ENCODE assay signal across 8 cellular contexts in the genomic region with DNA sequence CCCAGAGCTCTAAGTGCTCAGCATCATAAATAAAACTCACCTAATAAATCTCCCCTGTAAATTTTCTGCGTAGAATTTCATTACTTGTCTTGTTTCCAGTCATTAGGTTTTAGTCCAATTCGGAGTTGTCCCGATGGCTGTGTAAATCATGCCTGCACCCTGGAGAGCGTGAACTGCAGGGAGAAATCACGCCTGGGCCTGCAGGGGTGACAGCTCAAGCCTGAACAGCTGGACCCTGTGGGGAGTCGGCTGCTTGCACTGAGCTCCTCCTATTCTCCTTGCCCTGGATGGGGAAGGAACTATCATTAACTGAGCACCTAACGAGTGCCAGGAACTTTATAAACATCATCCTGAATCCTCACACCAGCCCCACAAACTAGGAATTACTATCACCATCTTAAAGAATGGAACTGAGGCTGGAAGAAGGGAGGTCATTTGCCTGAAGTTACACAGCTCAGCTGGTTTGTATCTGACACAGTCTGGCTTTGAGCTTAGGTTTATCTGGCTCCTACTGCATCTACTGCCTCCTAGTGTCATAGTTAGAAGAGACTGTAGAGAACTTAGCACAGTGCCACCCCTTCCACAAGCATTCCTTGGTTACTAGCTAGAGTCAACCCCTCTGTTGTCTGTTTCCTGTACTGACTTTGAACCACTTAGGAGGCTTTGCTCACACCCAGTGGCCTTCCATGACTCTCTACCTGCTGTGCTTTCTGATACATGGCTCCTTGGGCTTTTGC. TPM values are rescaled to one million over a fixed set of nuclear protein-coding genes. Genes with fewer than 3 reads are reported as not detected.
DNase-seq lines count a peak whose midpoint lies in the region; ATAC-seq and TF ChIP-seq lines count a peak whose summit lies in the region.

No MANE protein-coding gene starts in this region.

- H3K36me3 ChIP-seq in ascending aorta, result no peaks in the 10 kb centered on the region

- TF ChIP-seq CTCF in ascending aorta (IDR thresholded peaks at IDR 0.05), result no peak

- no peaks in the 10 kb centered on the region for H3K36me3 Mint-ChIP-seq in activated T-helper 17 cell treated with anti-CD3 and anti-CD28 coated beads, Interleukin-2, amount 50 U/mL, for 72 hours (ENCODE audit: low read depth)

- no peaks in the 10 kb centered on the region for H3K4me1 Mint-ChIP-seq in activated T-helper 17 cell treated with anti-CD3 and anti-CD28 coated beads, Interleukin-2, amount 50 U/mL, for 72 hours

- peaks cover 52% of the 10 kb centered on the region for H3K27me3 Mint-ChIP-seq in activated T-helper 17 cell treated with anti-CD3 and anti-CD28 coated beads, Interleukin-2, amount 50 U/mL, for 72 hours

- H3K4me1 ChIP-seq in ascending aorta, result no peaks in the 10 kb centered on the region

- intact Hi-C loops in ascending aorta (cut with DNase I), result no loop called here

- DNase-seq in ELR (ENCODE audit: low read depth) (peak; percentile 63), lung microvascular endothelial cell (ENCODE audit: low read depth in 2 of 2) (peak; percentile 15 to 51), ascending aorta (ENCODE audit: low spot score in 2 of 2) (no peak), NCI-H524 treated with DMSO at 0.1 percent for 48 hours (lab: John Stamatoyannopoulos, UW) (no peak)

- H3K4me3 ChIP-seq in ascending aorta, result no peak overlapping the region

- H3K4me3 Mint-ChIP-seq in activated T-helper 17 cell treated with anti-CD3 and anti-CD28 coated beads, Interleukin-2, amount 50 U/mL, for 72 hours, result no peak overlapping the region

- no peak overlapping the region for H3K27ac ChIP-seq in ascending aorta

- no peaks in the 10 kb centered on the region for H3K9me3 Mint-ChIP-seq in activated T-helper 17 cell treated with anti-CD3 and anti-CD28 coated beads, Interleukin-2, amount 50 U/mL, for 72 hours

- ATAC-seq in HG03175 (IDR thresholded peaks at IDR 0.05; ENCODE audit: unreplicated experiment) (peak; percentile 45), HG02642 (IDR thresholded peaks at IDR 0.05; ENCODE audit: poor library complexity, unreplicated experiment) (no peak), GM18873 (IDR thresholded peaks at IDR 0.05; ENCODE audit: low FRiP score, unreplicated experiment) (no peak)
- peak; percentile 85 for ATAC-seq in activated T-helper 17 cell treated with anti-CD3 and anti-CD28 coated beads, Interleukin-2, amount 50 U/mL, for 72 hours (replicated peaks)

- no peak overlapping the region for H3K27ac Mint-ChIP-seq in activated T-helper 17 cell treated with anti-CD3 and anti-CD28 coated beads, Interleukin-2, amount 50 U/mL, for 72 hours

- no peaks in the 10 kb centered on the region for H3K9me3 ChIP-seq in ascending aorta

- H3K27me3 ChIP-seq in ascending aorta, result no peaks in the 10 kb centered on the region

RNA-seq across cellular contexts. Expression of gene POU3F1, which starts 25.1 kb away (rescaled TPM):
- under 1 TPM; 0.11 TPM for total RNA-seq in activated T-helper 17 cell treated with anti-CD3 and anti-CD28 coated beads, Interleukin-2, amount 50 U/mL, for 72 hours
- under 0.01 TPM in 1 of 2 replicates, not detected in the other for total RNA-seq in lung microvascular endothelial cell
- total RNA-seq in ascending aorta, result not detected

RNA-seq across cellular contexts. Expression of gene UTP11, which starts 59.2 kb away (rescaled TPM):
- 10 to 100 TPM; 41.1 to 60.8 TPM for total RNA-seq in activated T-helper 17 cell treated with anti-CD3 and anti-CD28 coated beads, Interleukin-2, amount 50 U/mL, for 72 hours
- total RNA-seq in lung microvascular endothelial cell (26.4 and 26.6 TPM in 2 replicates), ascending aorta (16.5 TPM)

Comparison
In these comparisons a context has a peak if more than half of its experiments do, and no peak if none do; other contexts are left out.
1. DNase-seq: peak in ELR (single experiment) and lung microvascular endothelial cell (2 of 2); none in ascending aorta (0 of 2) and NCI-H524 treated with DMSO at 0.1 percent for 48 hours (single experiment).
2. ATAC-seq: peak in HG03175 (single experiment) and activated T-helper 17 cell treated with anti-CD3 and anti-CD28 coated beads, Interleukin-2, amount 50 U/mL, for 72 hours (single experiment); none in HG02642 (single experiment) and GM18873 (single experiment).